In the genomic region with DNA sequence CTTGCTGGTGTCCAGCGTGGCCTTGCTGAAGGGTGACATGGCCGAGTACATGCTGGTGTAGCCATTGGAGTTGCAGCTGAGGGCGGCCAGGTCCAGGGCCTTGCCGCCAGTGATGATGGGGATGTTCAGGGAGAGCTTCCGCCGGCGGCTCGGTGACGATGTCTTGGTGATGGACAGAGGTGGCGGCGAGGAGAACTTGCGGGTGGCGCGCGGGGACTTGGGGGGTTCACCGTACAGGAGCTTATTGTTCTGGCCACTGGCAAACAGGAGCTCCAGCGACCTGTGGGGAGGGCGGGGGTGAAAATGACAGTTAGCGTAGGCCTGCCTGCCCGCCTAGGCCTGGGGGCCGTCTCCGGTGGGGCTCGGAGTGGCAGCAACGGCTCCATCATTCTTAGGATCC, we compare ENCODE assay signal across 16 cellular contexts. TPM values are rescaled to one million over a fixed set of nuclear protein-coding genes. Genes with fewer than 3 reads are reported as not detected.
DNase-seq lines count a peak whose midpoint lies in the region; ATAC-seq and TF ChIP-seq lines count a peak whose summit lies in the region.
"Had no signal": no experiment of that assay in that cellular context is flagged by ENCODE, and none has a peak within 500 bp of the region (broad histone marks: within the 10 kb centered on the region; RNA-seq: fewer than 3 reads in every experiment).

No MANE protein-coding gene starts in this region.

- no peak for DNase-seq in activated naive CD8-positive, alpha-beta T cell treated with anti-CD3 and anti-CD28 coated beads, Interleukin-2, amount 10 ng/mL, durations not matched to agents 7 days and 5 days
- no peak for DNase-seq in activated naive CD8-positive, alpha-beta T cell treated with anti-CD3 and anti-CD28 coated beads for 36 hours
- DNase-seq in NB4 (ENCODE audit: low read depth) (no peak), DMS79 treated with DMSO at 0.1 percent for 48 hours (lab: John Stamatoyannopoulos, UW) (no peak), AG20443 (ENCODE audit: low spot score) (no peak), coronary artery (ENCODE audit: low spot score) (no peak)
- DNase-seq: gastrocnemius medialis; NCI-H1105 treated with DMSO at 0.1 percent for 48 hours; right lobe of liver; stimulated activated naive CD4-positive, alpha-beta T cell had no signal

- peak overlapping the region; percentile 56 for H3K27ac Mint-ChIP-seq in activated naive CD8-positive, alpha-beta T cell treated with anti-CD3 and anti-CD28 coated beads, Interleukin-2, amount 10 ng/mL, durations not matched to agents 7 days and 5 days
- H3K27ac Mint-ChIP-seq in activated naive CD8-positive, alpha-beta T cell treated with anti-CD3 and anti-CD28 coated beads for 36 hours, result no peak overlapping the region
- peak overlapping the region; percentile 5 for H3K27ac Mint-ChIP-seq in stimulated activated naive CD8-positive, alpha-beta T cell treated with anti-CD3 and anti-CD28 coated beads, Interleukin-15, Interleukin-2, amounts not matched to agents 100 ng/mL and 50 ng/mL, for 24 hours
- H3K27ac Mint-ChIP-seq: endodermal cell had no signal

- no peak overlapping the region for H3K27ac ChIP-seq in coronary artery
- H3K27ac ChIP-seq: gastrocnemius medialis, neutrophil, right lobe of liver, vagina had no signal

- H3K4me3 ChIP-seq in NB4 (ENCODE audit: low read depth, low read length) (peak overlapping the region; percentile 60), coronary artery (no peak overlapping the region)
- H3K4me3 ChIP-seq: gastrocnemius medialis, right lobe of liver, vagina had no signal

- TF ChIP-seq POLR2A in NB4 (IDR thresholded peaks at IDR 0.05; ENCODE audit: extremely low read depth, insufficient read length), result no peak

- no peak overlapping the region for H3K4me3 Mint-ChIP-seq in activated naive CD8-positive, alpha-beta T cell treated with anti-CD3 and anti-CD28 coated beads, Interleukin-2, amount 10 ng/mL, durations not matched to agents 7 days and 5 days
- no peak overlapping the region for H3K4me3 Mint-ChIP-seq in activated naive CD8-positive, alpha-beta T cell treated with anti-CD3 and anti-CD28 coated beads for 36 hours
- no peak overlapping the region for H3K4me3 Mint-ChIP-seq in stimulated activated naive CD8-positive, alpha-beta T cell treated with anti-CD3 and anti-CD28 coated beads, Interleukin-15, Interleukin-2, amounts not matched to agents 100 ng/mL and 50 ng/mL, for 24 hours
- H3K4me3 Mint-ChIP-seq: endodermal cell had no signal

- peaks cover 9% of the 10 kb centered on the region for H3K4me1 Mint-ChIP-seq in activated naive CD8-positive, alpha-beta T cell treated with anti-CD3 and anti-CD28 coated beads, Interleukin-2, amount 10 ng/mL, durations not matched to agents 7 days and 5 days
- peaks cover 15% of the 10 kb centered on the region for H3K4me1 Mint-ChIP-seq in activated naive CD8-positive, alpha-beta T cell treated with anti-CD3 and anti-CD28 coated beads for 36 hours
- peaks cover 17% of the 10 kb centered on the region for H3K4me1 Mint-ChIP-seq in stimulated activated naive CD8-positive, alpha-beta T cell treated with anti-CD3 and anti-CD28 coated beads, Interleukin-15, Interleukin-2, amounts not matched to agents 100 ng/mL and 50 ng/mL, for 24 hours (ENCODE audit: low read depth)

- no peaks in the 10 kb centered on the region for H3K9me3 Mint-ChIP-seq in activated naive CD8-positive, alpha-beta T cell treated with anti-CD3 and anti-CD28 coated beads, Interleukin-2, amount 10 ng/mL, durations not matched to agents 7 days and 5 days
- H3K9me3 Mint-ChIP-seq in activated naive CD8-positive, alpha-beta T cell treated with anti-CD3 and anti-CD28 coated beads for 36 hours, result no peaks in the 10 kb centered on the region
- H3K9me3 Mint-ChIP-seq in stimulated activated naive CD8-positive, alpha-beta T cell treated with anti-CD3 and anti-CD28 coated beads, Interleukin-15, Interleukin-2, amounts not matched to agents 100 ng/mL and 50 ng/mL, for 24 hours, result no peaks in the 10 kb centered on the region
- H3K9me3 Mint-ChIP-seq: activated naive CD4-positive, alpha-beta T cell treated with anti-CD3 and anti-CD28 coated beads, Interleukin-2, amount 50 U/mL, for 72 hours; endodermal cell had no signal

- no peak for ATAC-seq in activated naive CD8-positive, alpha-beta T cell treated with anti-CD3 and anti-CD28 coated beads, Interleukin-2, amount 10 ng/mL, durations not matched to agents 7 days and 5 days (ENCODE audit: low read depth)
- ATAC-seq in esophagus mucosa, result peak; percentile 12
- ATAC-seq: gastrocnemius medialis had no signal

- no peaks in the 10 kb centered on the region for H3K36me3 Mint-ChIP-seq in activated naive CD8-positive, alpha-beta T cell treated with anti-CD3 and anti-CD28 coated beads, Interleukin-2, amount 10 ng/mL, durations not matched to agents 7 days and 5 days
- H3K36me3 Mint-ChIP-seq in activated naive CD8-positive, alpha-beta T cell treated with anti-CD3 and anti-CD28 coated beads for 36 hours, result no peaks in the 10 kb centered on the region
- no peaks in the 10 kb centered on the region for H3K36me3 Mint-ChIP-seq in stimulated activated naive CD8-positive, alpha-beta T cell treated with anti-CD3 and anti-CD28 coated beads, Interleukin-15, Interleukin-2, amounts not matched to agents 100 ng/mL and 50 ng/mL, for 24 hours (ENCODE audit: low read depth)
- H3K36me3 Mint-ChIP-seq: activated naive CD4-positive, alpha-beta T cell treated with anti-CD3 and anti-CD28 coated beads, Interleukin-2, amount 50 U/mL, for 72 hours had no signal

- no peak for TF ChIP-seq CTCF in NB4 (IDR thresholded peaks at IDR 0.05; ENCODE audit: low read depth, low read length)
- no peak for TF ChIP-seq CTCF in coronary artery (IDR thresholded peaks at IDR 0.05)

- peaks cover 6% of the 10 kb centered on the region for H3K27me3 Mint-ChIP-seq in activated naive CD8-positive, alpha-beta T cell treated with anti-CD3 and anti-CD28 coated beads, Interleukin-2, amount 10 ng/mL, durations not matched to agents 7 days and 5 days
- no peaks in the 10 kb centered on the region for H3K27me3 Mint-ChIP-seq in activated naive CD8-positive, alpha-beta T cell treated with anti-CD3 and anti-CD28 coated beads for 36 hours
- no peaks in the 10 kb centered on the region for H3K27me3 Mint-ChIP-seq in stimulated activated naive CD8-positive, alpha-beta T cell treated with anti-CD3 and anti-CD28 coated beads, Interleukin-15, Interleukin-2, amounts not matched to agents 100 ng/mL and 50 ng/mL, for 24 hours

- POLR2A ChIA-PET in activated naive CD8-positive, alpha-beta T cell treated with anti-CD3 and anti-CD28 coated beads, Interleukin-2, amount 10 ng/mL, durations not matched to agents 7 days and 5 days (lab: Charles Lee), result interaction anchor here (1.1 kb wide), 1 partner anchor 95 kb away, joined by 3 read pairs; no protein-coding TSS in a partner anchor

RNA-seq across cellular contexts. Expression of gene CTSH, which starts 59.0 kb away (rescaled TPM):
- total RNA-seq in activated naive CD8-positive, alpha-beta T cell treated with anti-CD3 and anti-CD28 coated beads, Interleukin-2, amount 10 ng/mL, durations not matched to agents 7 days and 5 days, result 10 to 100 TPM; 31.5 to 33.9 TPM
- 1 to 10 TPM; 4.3 to 4.9 TPM for total RNA-seq in activated naive CD8-positive, alpha-beta T cell treated with anti-CD3 and anti-CD28 coated beads for 36 hours
- 56.4 TPM for total RNA-seq in esophagus mucosa
